1 cellular context compared by ENCODE assay signal in genomic region chr1:70961374-70961773, GRCh38.
TF ChIP-seq lines count a peak whose summit lies in the region.

No MANE protein-coding gene starts in this region.

TF ChIP-seq in K562, 482 proteins besides CTCF, POLR2A, EP300 and RAD21 (continued from another document and continues in another):
- TF ChIP-seq ATF6 (CRISPR knock-in tag; IDR thresholded peaks at IDR 0.05) (no peak), ETS2 (tag; IDR thresholded peaks at IDR 0.05; ENCODE audit: borderline replicate concordance, poor library complexity, severe bottlenecking) (no peak), PML (IDR thresholded peaks at IDR 0.05; ENCODE audit: low read length) (no peak), MAX (CRISPR knock-in tag; IDR thresholded peaks at IDR 0.05) (no peak), JUND (IDR thresholded peaks at IDR 0.05; ENCODE audit: borderline replicate concordance, low read depth, low read length) (no peak; the same call in 1 of the 2 replicates), JUND (tag; IDR thresholded peaks at IDR 0.05; ENCODE audit: borderline replicate concordance, low read depth, low read length) (peak; percentile 72; the same call in 2 of the 3 replicates), ZNF75A (CRISPR knock-in tag; IDR thresholded peaks at IDR 0.05) (no peak), HNRNPLL (IDR thresholded peaks at IDR 0.05; ENCODE audit: low read depth, low read length, poor library complexity, severe bottlenecking) (no peak), EWSR1 (IDR thresholded peaks at IDR 0.05; ENCODE audit: borderline replicate concordance, low read depth, partially characterized antibody) (no peak), HDAC6 (IDR thresholded peaks at IDR 0.05; ENCODE audit: low read depth, low read length) (no peak), ZNF584 (CRISPR knock-in tag; IDR thresholded peaks at IDR 0.05; ENCODE audit: low read depth) (peak; percentile 64; the same call in 1 of the 2 replicates), ZNF280B (CRISPR knock-in tag; IDR thresholded peaks at IDR 0.05) (no peak), TEAD4 (IDR thresholded peaks at IDR 0.05; ENCODE audit: low read length) (peak; percentile 51; the same call in 1 of the 2 replicates), TEAD4 (CRISPR knock-in tag; IDR thresholded peaks at IDR 0.05; ENCODE audit: borderline replicate concordance) (no peak), ZNF707 (CRISPR knock-in tag; conservative IDR thresholded peaks at IDR 0.05) (no peak), RAD51 (IDR thresholded peaks at IDR 0.05; ENCODE audit: borderline replicate concordance, low read depth) (no peak), NR3C1 (CRISPR knock-in tag; IDR thresholded peaks at IDR 0.05) (no peak), BMI1 (IDR thresholded peaks at IDR 0.05; ENCODE audit: low read length) (no peak), TRIM25 (IDR thresholded peaks at IDR 0.05; ENCODE audit: borderline replicate concordance) (no peak), PKNOX1 (IDR thresholded peaks at IDR 0.05) (no peak), ZNF197 (CRISPR knock-in tag; IDR thresholded peaks at IDR 0.05; ENCODE audit: low read depth) (no peak), ZFP36 (IDR thresholded peaks at IDR 0.05; ENCODE audit: low read depth, low read length, partially characterized antibody) (no peak), SMARCB1 (IDR thresholded peaks at IDR 0.05; ENCODE audit: insufficient read length, low read depth) (no peak), RBM39 (optimal IDR thresholded peaks at IDR 0.05; ENCODE audit: low read depth, low read length) (no peak), STAT6 (CRISPR knock-in tag; IDR thresholded peaks at IDR 0.05) (no peak), CBFA2T3 (IDR thresholded peaks at IDR 0.05) (peak; percentile 53), ZBTB11 (CRISPR knock-in tag; IDR thresholded peaks at IDR 0.05) (no peak), USF2 (CRISPR knock-in tag; IDR thresholded peaks at IDR 0.05) (no peak), SNAPC5 (CRISPR knock-in tag; IDR thresholded peaks at IDR 0.05) (no peak), L3MBTL2 (IDR thresholded peaks at IDR 0.05) (no peak), ID3 (CRISPR knock-in tag; IDR thresholded peaks at IDR 0.05) (no peak), ID3 (tag; IDR thresholded peaks at IDR 0.05) (no peak), HDAC8 (tag; IDR thresholded peaks at IDR 0.05) (no peak), ZNF277 (CRISPR knock-in tag; IDR thresholded peaks at IDR 0.05; ENCODE audit: borderline replicate concordance) (no peak), ATF3 (IDR thresholded peaks at IDR 0.05) (peak; percentile 63; the same call in 1 of the 2 replicates), ATF3 (CRISPR knock-in tag; conservative IDR thresholded peaks at IDR 0.05) (no peak), ZNF408 (CRISPR knock-in tag; IDR thresholded peaks at IDR 0.05; ENCODE audit: low read depth) (no peak), CEBPZ (IDR thresholded peaks at IDR 0.05; ENCODE audit: borderline replicate concordance, low read depth, low read length) (no peak), IRF2 (CRISPR knock-in tag; IDR thresholded peaks at IDR 0.05) (no peak), CAMTA2 (CRISPR knock-in tag; conservative IDR thresholded peaks at IDR 0.05) (no peak), MCM5 (IDR thresholded peaks at IDR 0.05; ENCODE audit: low read depth) (no peak)
